8 cellular contexts compared by ENCODE assay signal in genomic region chr17:19362293-19363113, GRCh38. TPM values are rescaled to one million over a fixed set of nuclear protein-coding genes. Genes with fewer than 3 reads are reported as not detected.
DNase-seq lines count a peak whose midpoint lies in the region; ATAC-seq and TF ChIP-seq lines count a peak whose summit lies in the region.

Gene B9D1, minus strand, starts transcription at chr17:19362723. Its CDS starts 154 bp downstream, at chr17:19362569.

- H3K4me3 ChIP-seq in DOHH2 (ENCODE audit: low read length) (peak within 1 kb of the TSS; percentile 89), Karpas-422 (ENCODE audit: low read length) (peak within 1 kb of the TSS; percentile 82), fibroblast of the aortic adventitia (ENCODE audit: low read depth, low read length) (peak within 1 kb of the TSS; percentile 83)

- H3K79me2 ChIP-seq in DOHH2 (ENCODE audit: control insufficient read depth, low read length), result no peaks in the 10 kb centered on the region
- H3K79me2 ChIP-seq in Karpas-422 (ENCODE audit: low read length), result no peaks in the 10 kb centered on the region

- H3K4me1 ChIP-seq in DOHH2 (ENCODE audit: control insufficient read depth, low read length) (peaks cover 13% of the 10 kb centered on the region), Karpas-422 (ENCODE audit: low read length) (peaks cover 18% of the 10 kb centered on the region)

- peak; percentile 96 for DNase-seq in Karpas-422
- peak; percentile 81 for DNase-seq in RPMI7951 (ENCODE audit: low read depth)
- DNase-seq in activated effector memory CD4-positive, alpha-beta T cell treated with Interleukin-2 at 50 U/mL for 16 hours, result peak; percentile 91
- DNase-seq in fibroblast of the aortic adventitia (ENCODE audit: low read depth), result peak; percentile 93

- H3K9me3 ChIP-seq in DOHH2 (ENCODE audit: control insufficient read depth, insufficient read depth, low read length), result no peaks in the 10 kb centered on the region
- no peaks in the 10 kb centered on the region for H3K9me3 ChIP-seq in Karpas-422 (ENCODE audit: low read length)

- peak within 1 kb of the TSS; percentile 87 to 93 (median 91) for H3K4me3 Mint-ChIP-seq in nephron
- peak within 1 kb of the TSS; percentile 87 for H3K4me3 Mint-ChIP-seq in stimulated activated naive CD8-positive, alpha-beta T cell treated with anti-CD3 and anti-CD28 coated beads, Interleukin-15, Interleukin-2, amounts not matched to agents 100 ng/mL and 50 ng/mL, for 24 hours

- H3K9me3 Mint-ChIP-seq in nephron, result no peaks in the 10 kb centered on the region
- no peaks in the 10 kb centered on the region for H3K9me3 Mint-ChIP-seq in stimulated activated naive CD8-positive, alpha-beta T cell treated with anti-CD3 and anti-CD28 coated beads, Interleukin-15, Interleukin-2, amounts not matched to agents 100 ng/mL and 50 ng/mL, for 24 hours

- H3K27me3 ChIP-seq in DOHH2 (ENCODE audit: control insufficient read depth, low read length) (peaks cover 12% of the 10 kb centered on the region), Karpas-422 (ENCODE audit: low read length) (no peaks in the 10 kb centered on the region)

- H3K9me2 ChIP-seq in DOHH2 (replicated peaks; ENCODE audit: control insufficient read depth, low read length) (no peaks in the 10 kb centered on the region), Karpas-422 (replicated peaks; ENCODE audit: insufficient read depth, low read length) (no peaks in the 10 kb centered on the region)

- H3K4me1 Mint-ChIP-seq in nephron, result peaks cover 55% of the 10 kb centered on the region
- H3K4me1 Mint-ChIP-seq in stimulated activated naive CD8-positive, alpha-beta T cell treated with anti-CD3 and anti-CD28 coated beads, Interleukin-15, Interleukin-2, amounts not matched to agents 100 ng/mL and 50 ng/mL, for 24 hours (ENCODE audit: low read depth), result peaks cover 4% of the 10 kb centered on the region

- no peaks in the 10 kb centered on the region for H3F3A ChIP-seq in DOHH2 (ENCODE audit: control insufficient read depth, insufficient read depth)

- no peaks in the 10 kb centered on the region for H3K36me3 ChIP-seq in DOHH2 (ENCODE audit: control insufficient read depth, low read length)
- no peaks in the 10 kb centered on the region for H3K36me3 ChIP-seq in Karpas-422 (ENCODE audit: insufficient read depth, low read length)

- peak within 1 kb of the TSS; percentile 88 to 95 (median 92) for H3K27ac Mint-ChIP-seq in nephron
- peak within 1 kb of the TSS; percentile 69 for H3K27ac Mint-ChIP-seq in stimulated activated naive CD8-positive, alpha-beta T cell treated with anti-CD3 and anti-CD28 coated beads, Interleukin-15, Interleukin-2, amounts not matched to agents 100 ng/mL and 50 ng/mL, for 24 hours

- H3K9ac ChIP-seq in Karpas-422 (ENCODE audit: low read length), result peak within 1 kb of the TSS; percentile 75

- H3K27ac ChIP-seq in DOHH2 (ENCODE audit: low read depth, low read length) (no peak within 1 kb of the TSS), Karpas-422 (ENCODE audit: low read length) (no peak within 1 kb of the TSS)

- H3K27me3 Mint-ChIP-seq in nephron (ENCODE audit: low read depth), result no peaks in the 10 kb centered on the region
- peaks cover 10% of the 10 kb centered on the region for H3K27me3 Mint-ChIP-seq in stimulated activated naive CD8-positive, alpha-beta T cell treated with anti-CD3 and anti-CD28 coated beads, Interleukin-15, Interleukin-2, amounts not matched to agents 100 ng/mL and 50 ng/mL, for 24 hours

- peak; percentile 75 for ATAC-seq in GM21786 (IDR thresholded peaks at IDR 0.05; ENCODE audit: unreplicated experiment)

- H3K36me3 Mint-ChIP-seq in nephron (ENCODE audit: low read depth), result peaks cover 3% of the 10 kb centered on the region
- H3K36me3 Mint-ChIP-seq in stimulated activated naive CD8-positive, alpha-beta T cell treated with anti-CD3 and anti-CD28 coated beads, Interleukin-15, Interleukin-2, amounts not matched to agents 100 ng/mL and 50 ng/mL, for 24 hours (ENCODE audit: low read depth), result no peaks in the 10 kb centered on the region

- H4K20me1 ChIP-seq in DOHH2 (ENCODE audit: control insufficient read depth, insufficient read depth, low read depth, low read length) (no peaks in the 10 kb centered on the region), Karpas-422 (ENCODE audit: insufficient read depth, low read depth, low read length) (no peaks in the 10 kb centered on the region)

- TF ChIP-seq CTCF in DOHH2 (IDR thresholded peaks at IDR 0.05; ENCODE audit: low read depth, low read length, poor library complexity, severe bottlenecking) (peak; percentile 97), fibroblast of the aortic adventitia (IDR thresholded peaks at IDR 0.05; ENCODE audit: insufficient read depth, low read length) (peak; percentile 89), nephron (IDR thresholded peaks at IDR 0.05; ENCODE audit: unreplicated experiment in 3 of 3) (peak; percentile 97 to 99 (median 98))

- H2AFZ ChIP-seq in Karpas-422 (ENCODE audit: low read length), result peak within 1 kb of the TSS; percentile 98

- H3K4me2 ChIP-seq in DOHH2 (ENCODE audit: low read length) (peak within 1 kb of the TSS; percentile 71), Karpas-422 (ENCODE audit: low read depth, low read length, poor library complexity, severe bottlenecking) (peak within 1 kb of the TSS; percentile 88)

RNA-seq across cellular contexts. Expression of gene B9D1, which starts in this region (rescaled TPM):
- total RNA-seq in Karpas-422 (2014; rRNA removed; shearing (Covaris generic); ENCODE audit: low replicate concordance), result 22.1 and 29.1 TPM in 2 replicates
- total RNA-seq in RPMI7951 (2014; rRNA removed; shearing (Covaris generic)), result 16.2 and 20.3 TPM in 2 replicates
- total RNA-seq in fibroblast of the aortic adventitia (ENCODE audit: low replicate concordance), result 8.2 and 19.9 TPM in 2 replicates
